8 cellular contexts compared by ENCODE assay signal in the genomic region with DNA sequence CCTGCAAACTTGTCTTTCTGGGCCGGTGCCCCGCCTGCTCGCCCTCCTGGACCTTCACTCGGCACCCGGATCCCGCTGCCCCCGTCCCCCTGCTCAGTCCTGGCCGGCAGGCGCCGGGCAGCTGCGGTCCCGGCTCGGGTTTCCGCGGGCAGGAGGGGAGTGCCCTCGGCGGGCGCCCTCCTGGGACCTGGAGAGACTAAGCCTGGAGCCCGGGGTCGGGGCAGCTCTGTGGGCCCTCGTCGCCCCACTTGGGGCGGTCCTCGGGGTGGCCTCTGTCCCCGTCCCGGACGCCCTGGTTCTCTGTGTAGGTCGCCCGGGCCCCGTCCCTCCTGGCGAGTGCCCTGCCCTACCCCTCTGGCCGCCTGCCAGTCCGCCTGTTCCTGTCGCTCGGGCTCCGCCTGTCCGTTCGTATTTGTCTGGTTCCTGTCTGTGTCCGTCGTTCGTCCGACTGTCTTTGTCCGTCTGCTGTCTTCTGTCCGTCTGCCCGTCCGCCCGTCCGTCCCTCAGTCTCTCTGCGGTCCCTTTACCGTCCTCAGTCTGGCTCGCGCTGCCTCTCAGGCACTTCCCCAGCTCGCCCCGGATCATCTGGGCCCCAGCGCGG. TPM values are rescaled to one million over a fixed set of nuclear protein-coding genes. Genes with fewer than 3 reads are reported as not detected.
DNase-seq lines count a peak whose midpoint lies in the region; ATAC-seq, FAIRE-seq and TF ChIP-seq lines count a peak whose summit lies in the region.

No MANE protein-coding gene starts in this region.

- no peak overlapping the region for H3K27ac Mint-ChIP-seq in activated T-helper 1 cell treated with anti-CD3 and anti-CD28 coated beads, Interleukin-12 subunit alpha, Interleukin-12 subunit beta, Interleukin-2, Interleukin-4 antibody, amounts not matched to agents 30 ng/mL and 10 ng/mL and 1 ng/mL, durations not matched to agents 14 hours and 24 hours and 36 hours

- DNase-seq in stimulated activated CD4-positive, alpha-beta T cell treated with anti-CD3 and anti-CD28 coated beads, Interleukin-2, amount 100 ng/mL, for 24 hours, result peak; percentile 26 to 30
- no peak for DNase-seq in stimulated activated CD4-positive, alpha-beta T cell treated with anti-CD3 and anti-CD28 coated beads, Interleukin-1b, Interleukin-23, amount 100 ng/mL, for 48 hours
- peak; percentile 13 for DNase-seq in NCI-H146 treated with DMSO at 0.1 percent for 48 hours (lab: John Stamatoyannopoulos, UW; ENCODE audit: unreplicated experiment)
- DNase-seq in activated T-helper 1 cell treated with anti-CD3 and anti-CD28 coated beads, Interleukin-12 subunit alpha, Interleukin-12 subunit beta, Interleukin-2, Interleukin-4 antibody, amounts not matched to agents 30 ng/mL and 10 ng/mL and 1 ng/mL, durations not matched to agents 14 hours and 24 hours and 36 hours (ENCODE audit: low spot score), result no peak
- DNase-seq in Right ventricle myocardium superior, result peak; percentile 88
- DNase-seq in pancreas, result peak; percentile 70 to 95 (median 86)
- no peak for DNase-seq in cerebellum (ENCODE audit: low spot score)
- no peak for DNase-seq in putamen (ENCODE audit: low spot score)

- H3K27me3 Mint-ChIP-seq in activated T-helper 1 cell treated with anti-CD3 and anti-CD28 coated beads, Interleukin-12 subunit alpha, Interleukin-12 subunit beta, Interleukin-2, Interleukin-4 antibody, amounts not matched to agents 30 ng/mL and 10 ng/mL and 1 ng/mL, durations not matched to agents 14 hours and 24 hours and 36 hours (ENCODE audit: insufficient read depth), result peaks cover 59% of the 10 kb centered on the region

- ATAC-seq in Right ventricle myocardium superior (ENCODE audit: poor library complexity), result peak; percentile 92
- peak; percentile 74 to 85 (median 76) for ATAC-seq in pancreas

- intact Hi-C loops in activated T-helper 1 cell treated with anti-CD3 and anti-CD28 coated beads, Interleukin-12 subunit alpha, Interleukin-12 subunit beta, Interleukin-2, Interleukin-4 antibody, amounts not matched to agents 30 ng/mL and 10 ng/mL and 1 ng/mL, durations not matched to agents 14 hours and 24 hours and 36 hours (cut with micrococcal nuclease), result no loop called here
- intact Hi-C loops in Right ventricle myocardium superior (cut with DNase I) (loop anchor here (10.0 kb wide), 1 partner anchor 69 kb away; no protein-coding TSS in a partner anchor), pancreas (cut with DNase I) (loop anchor here in 2 of 3 donors (10.0 kb wide), 1 partner anchor 229 kb away; no protein-coding TSS in a partner anchor)

- FAIRE-seq in pancreas (lab: Jason Lieb, UNC), result no peak

- no peaks in the 10 kb centered on the region for H3K27me3 ChIP-seq in pancreas

- no peaks in the 10 kb centered on the region for H3K9me3 Mint-ChIP-seq in activated T-helper 1 cell treated with anti-CD3 and anti-CD28 coated beads, Interleukin-12 subunit alpha, Interleukin-12 subunit beta, Interleukin-2, Interleukin-4 antibody, amounts not matched to agents 30 ng/mL and 10 ng/mL and 1 ng/mL, durations not matched to agents 14 hours and 24 hours and 36 hours

- WGBS in pancreas, 2 donors, result 0 to 2% methylated on average over 46 to 56 of the region's 56 CpGs

- TF ChIP-seq CTCF in pancreas (IDR thresholded peaks at IDR 0.05), result no peak

- H3K9me3 ChIP-seq in pancreas, result no peaks in the 10 kb centered on the region

- peak overlapping the region; percentile 80 to 90 (median 84) for H3K4me3 ChIP-seq in pancreas

- H3K4me1 ChIP-seq in pancreas, result peaks cover 0 to 9% (median 0%) of the 10 kb centered on the region in 3 donors

- H3K4me3 Mint-ChIP-seq in activated T-helper 1 cell treated with anti-CD3 and anti-CD28 coated beads, Interleukin-12 subunit alpha, Interleukin-12 subunit beta, Interleukin-2, Interleukin-4 antibody, amounts not matched to agents 30 ng/mL and 10 ng/mL and 1 ng/mL, durations not matched to agents 14 hours and 24 hours and 36 hours, result peak overlapping the region; percentile 88

- H3K4me1 Mint-ChIP-seq in activated T-helper 1 cell treated with anti-CD3 and anti-CD28 coated beads, Interleukin-12 subunit alpha, Interleukin-12 subunit beta, Interleukin-2, Interleukin-4 antibody, amounts not matched to agents 30 ng/mL and 10 ng/mL and 1 ng/mL, durations not matched to agents 14 hours and 24 hours and 36 hours (ENCODE audit: low read depth), result peaks cover 5% of the 10 kb centered on the region

- H3K36me3 ChIP-seq in pancreas, result no peaks in the 10 kb centered on the region

- no peaks in the 10 kb centered on the region for H3K36me3 Mint-ChIP-seq in activated T-helper 1 cell treated with anti-CD3 and anti-CD28 coated beads, Interleukin-12 subunit alpha, Interleukin-12 subunit beta, Interleukin-2, Interleukin-4 antibody, amounts not matched to agents 30 ng/mL and 10 ng/mL and 1 ng/mL, durations not matched to agents 14 hours and 24 hours and 36 hours (ENCODE audit: low read depth)

- H3K27ac ChIP-seq in pancreas, result peak overlapping the region; percentile 68 to 83 (median 82)

RNA-seq across cellular contexts. Expression of a gene that starts 0.5 kb away (rescaled TPM):
- total RNA-seq in activated T-helper 1 cell treated with anti-CD3 and anti-CD28 coated beads, Interleukin-12 subunit alpha, Interleukin-12 subunit beta, Interleukin-2, Interleukin-4 antibody, amounts not matched to agents 30 ng/mL and 10 ng/mL and 1 ng/mL, durations not matched to agents 14 hours and 24 hours and 36 hours, result not detected in 2 replicates
- total RNA-seq in Right ventricle myocardium superior, result 1.5 TPM
- 10 to 100 TPM in 5 of 6 donors, 1 to 10 TPM in 1; 8.8 to 38.9 (median 15.4) TPM for total RNA-seq in pancreas
- polyA plus RNA-seq in pancreas, result 10 to 100 TPM; 29.9 to 36.4 TPM
- 2.8 TPM for total RNA-seq in cerebellum

RNA-seq across cellular contexts. Expression of a gene that starts 40.6 kb away (rescaled TPM):
- not detected in 2 replicates for total RNA-seq in activated T-helper 1 cell treated with anti-CD3 and anti-CD28 coated beads, Interleukin-12 subunit alpha, Interleukin-12 subunit beta, Interleukin-2, Interleukin-4 antibody, amounts not matched to agents 30 ng/mL and 10 ng/mL and 1 ng/mL, durations not matched to agents 14 hours and 24 hours and 36 hours
- total RNA-seq in Right ventricle myocardium superior, result 4,881 TPM
- total RNA-seq in pancreas, result 1 to 10 TPM in 3 of 6 donors, under 1 TPM in 1, not detected in 2; 0.72 to 3.6 (median 1.7) TPM
- polyA plus RNA-seq in pancreas, result 1 to 10 TPM; 4.6 to 5.4 TPM
- total RNA-seq in cerebellum, result 17.9 TPM

Comparison
In these comparisons a context has a peak if more than half of its experiments do, and no peak if none do; other contexts are left out.
1. DNase-seq: peak in stimulated activated CD4-positive, alpha-beta T cell treated with anti-CD3 and anti-CD28 coated beads, Interleukin-2, amount 100 ng/mL, for 24 hours (2 of 2), NCI-H146 treated with DMSO at 0.1 percent for 48 hours (single experiment), Right ventricle myocardium superior (single experiment) and pancreas (6 of 6); none in stimulated activated CD4-positive, alpha-beta T cell treated with anti-CD3 and anti-CD28 coated beads, Interleukin-1b, Interleukin-23, amount 100 ng/mL, for 48 hours (single experiment), activated T-helper 1 cell treated with anti-CD3 and anti-CD28 coated beads, Interleukin-12 subunit alpha, Interleukin-12 subunit beta, Interleukin-2, Interleukin-4 antibody, amounts not matched to agents 30 ng/mL and 10 ng/mL and 1 ng/mL, durations not matched to agents 14 hours and 24 hours and 36 hours (single experiment), cerebellum (single experiment) and putamen (single experiment).
2. RNA of a gene that starts 40.6 kb away (total RNA-seq): 4,881 TPM in Right ventricle myocardium superior (single experiment); 17.9 TPM in cerebellum (single experiment), 0.72 to 3.6 TPM in pancreas and not detected in activated T-helper 1 cell treated with anti-CD3 and anti-CD28 coated beads, Interleukin-12 subunit alpha, Interleukin-12 subunit beta, Interleukin-2, Interleukin-4 antibody, amounts not matched to agents 30 ng/mL and 10 ng/mL and 1 ng/mL, durations not matched to agents 14 hours and 24 hours and 36 hours; every median in the first group is over 100 times any median in the second.